Comparison of ENCODE assay signal across 10 cellular contexts in the genomic region with DNA sequence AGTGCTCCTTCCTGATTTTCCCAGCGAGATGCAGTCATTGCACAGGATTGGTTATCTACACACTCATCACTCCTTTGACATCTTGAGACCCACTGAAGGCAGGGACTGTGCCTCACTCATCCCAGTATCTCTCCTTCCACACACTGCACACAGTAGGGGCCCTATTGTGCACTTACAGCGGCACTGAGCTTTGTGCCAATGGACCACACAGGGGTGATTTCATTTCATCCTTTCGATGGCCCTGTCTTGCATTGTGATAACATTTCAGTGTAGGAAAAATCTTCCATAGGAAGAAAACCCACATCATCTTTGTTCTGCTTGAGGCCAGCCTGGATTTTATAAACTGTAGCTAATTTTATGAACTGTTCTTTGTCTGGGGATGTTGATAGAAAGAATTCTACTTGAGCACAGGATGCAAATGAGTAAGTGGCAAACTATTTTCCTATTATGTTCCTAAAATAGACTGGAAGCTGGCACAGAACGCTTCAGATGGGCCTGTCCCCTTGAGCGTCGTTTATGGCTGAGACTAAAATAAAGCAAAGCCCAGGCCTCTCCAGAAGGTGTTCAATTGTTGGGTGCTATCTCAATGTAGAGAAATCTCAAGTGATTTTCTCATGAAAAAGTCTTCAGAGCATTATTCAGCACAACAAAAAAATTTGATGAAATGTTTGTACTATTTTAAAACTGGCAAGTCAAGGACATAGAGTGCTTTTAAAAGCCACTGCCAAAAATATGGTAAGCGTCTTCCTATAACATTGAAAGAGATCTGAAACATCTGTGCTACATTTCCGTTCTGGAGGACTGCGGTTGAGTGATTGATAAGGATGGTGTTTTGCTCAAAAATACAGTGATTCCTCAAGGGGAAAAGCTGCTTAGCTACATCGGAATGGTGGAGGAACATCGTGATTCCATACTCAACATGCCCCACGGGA. TPM values are rescaled to one million over a fixed set of nuclear protein-coding genes. Genes with fewer than 3 reads are reported as not detected.
DNase-seq lines count a peak whose midpoint lies in the region; FAIRE-seq and TF ChIP-seq lines count a peak whose summit lies in the region.
"Had no signal": no experiment of that assay in that cellular context is flagged by ENCODE, and none has a peak within 500 bp of the region (broad histone marks: within the 10 kb centered on the region; RNA-seq: fewer than 3 reads in every experiment).

No MANE protein-coding gene starts in this region.

- H2AFZ ChIP-seq in endothelial cell of umbilical vein (ENCODE audit: low read depth, low read length), result no peak overlapping the region
- H2AFZ ChIP-seq in neural cell (ENCODE audit: low read depth, low read length), result no peak overlapping the region

- H3K27ac ChIP-seq in endothelial cell of umbilical vein (ENCODE audit: insufficient read depth, low read depth, low read length) (peak overlapping the region; percentile 99), neural cell (ENCODE audit: low read length) (peak overlapping the region; percentile 38)

- H3F3A ChIP-seq in neural cell (ENCODE audit: insufficient read depth, low read length, poor library complexity, severe bottlenecking), result no peaks in the 10 kb centered on the region

- no peaks in the 10 kb centered on the region for H3K9me1 ChIP-seq in endothelial cell of umbilical vein (replicated peaks; ENCODE audit: control insufficient read depth, extremely low read depth, insufficient read depth, low read length)

- H3K9me2 ChIP-seq in neural cell (ENCODE audit: insufficient read depth, low read length), result no peaks in the 10 kb centered on the region

- TSS peak; percentile 52 for BruUV-seq in endothelial cell of umbilical vein (replicated peaks; lab: Mats Ljungman, UMichigan)

- peak; percentile 13 for TF ChIP-seq POLR2A in endothelial cell of umbilical vein (IDR thresholded peaks at IDR 0.05; ENCODE audit: low read depth, low read length)

- H3K9me3 ChIP-seq in endothelial cell of umbilical vein (replicated peaks; ENCODE audit: control insufficient read depth, insufficient read depth, low read length) (no peaks in the 10 kb centered on the region), neural cell (ENCODE audit: low read length) (no peaks in the 10 kb centered on the region)

- TF ChIP-seq CTCF in BJ (IDR thresholded peaks at IDR 0.05; ENCODE audit: insufficient read depth, low read depth, low read length) (no peak), endothelial cell of umbilical vein (IDR thresholded peaks at IDR 0.05; ENCODE audit: extremely low read depth in 1 of 2, insufficient read depth in 1 of 2, low read depth in 1 of 2, low read length in 2 of 2) (no peak), neural cell (IDR thresholded peaks at IDR 0.05; ENCODE audit: poor library complexity, severe bottlenecking) (no peak)

- no peak for TF ChIP-seq EP300 in neural cell (conservative IDR thresholded peaks at IDR 0.05; ENCODE audit: poor library complexity, severe bottlenecking)

- no peak for TF ChIP-seq RAD21 in neural cell (conservative IDR thresholded peaks at IDR 0.05)

- CTCF ChIA-PET in BJ (lab: Yijun Ruan, JAX), result interaction anchor here (1.0 to 1.6 kb wide), 3 partner anchors 10 to 129 kb away, joined by 3 to 5 read pairs (median 5); no protein-coding TSS in a partner anchor
- CTCF ChIA-PET in endothelial cell of umbilical vein (lab: Charles Lee), result interaction anchor here (0.7 to 3.2 kb wide), 15 partner anchors 9 to 129 kb away, joined by 3 to 17 read pairs (median 4); partner anchors contain the start of gene LRRFIP1

- H4K20me1 ChIP-seq in endothelial cell of umbilical vein (replicated peaks; ENCODE audit: control insufficient read depth, extremely low read depth, insufficient read depth, low read length) (no peaks in the 10 kb centered on the region), neural cell (ENCODE audit: insufficient read depth) (no peaks in the 10 kb centered on the region)

- H3K4me3 ChIP-seq in BJ (ENCODE audit: low read depth, low read length) (no peak overlapping the region), endothelial cell of umbilical vein (replicated peaks in 1 of 3; ENCODE audit: insufficient read depth in 1 of 3, low read depth in 1 of 3, low read length in 3 of 3) (no peak overlapping the region), neural cell (ENCODE audit: low read length) (peak overlapping the region; percentile 31)

- POLR2A ChIA-PET in BJ (lab: Charles Lee), result no interaction called here
- POLR2A ChIA-PET in endothelial cell of umbilical vein (lab: Charles Lee), result interaction anchor here (1.0 to 1.1 kb wide), 2 partner anchors 10 to 13 kb away, joined by 4 read pairs; partner anchors contain the start of gene LRRFIP1

- H3K79me2 ChIP-seq in endothelial cell of umbilical vein (ENCODE audit: control insufficient read depth, insufficient read depth, low read length) (no peaks in the 10 kb centered on the region), neural cell (replicated peaks; ENCODE audit: insufficient read depth, low read length) (no peaks in the 10 kb centered on the region)

- peak; percentile 95 for FAIRE-seq in endothelial cell of umbilical vein (lab: Jason Lieb, UNC)

- no peaks in the 10 kb centered on the region for H3K27me3 ChIP-seq in BJ (ENCODE audit: control insufficient read depth, insufficient read depth, low read length)
- H3K27me3 ChIP-seq in endothelial cell of umbilical vein (ENCODE audit: control insufficient read depth in 2 of 2, insufficient read depth in 2 of 2, low read length in 2 of 2), result no peaks in the 10 kb centered on the region
- no peaks in the 10 kb centered on the region for H3K27me3 ChIP-seq in neural cell (ENCODE audit: insufficient read depth, low read depth, low read length)

- peak; percentile 66 for DNase-seq in BJ (ENCODE audit: low read depth)
- DNase-seq in NOMO-1 treated with dmso at 0.1 percent for 144 hours (lab: John Stamatoyannopoulos, UW; ENCODE audit: unreplicated experiment), result peak; percentile 26
- peak; percentile 91 for DNase-seq in endothelial cell of umbilical vein (ENCODE audit: low read depth, low spot score)
- no peak for DNase-seq in NCI-H1436 treated with DMSO at 0.1 percent for 48 hours (lab: John Stamatoyannopoulos, UW)
- no peak for DNase-seq in NCI-H2029 (lab: John Stamatoyannopoulos, UW)
- DNase-seq in NCI-H2196 treated with DMSO at 0.1 percent for 48 hours (lab: John Stamatoyannopoulos, UW; ENCODE audit: unreplicated experiment), result no peak
- DNase-seq in hypothalamus (lab: John Stamatoyannopoulos, UW), result no peak
- DNase-seq: occipital lobe had no signal

- intact Hi-C loops in endothelial cell of umbilical vein (cut with micrococcal nuclease), result loop anchor here (1.0 kb wide), 4 partner anchors 11 to 79 kb away; partner anchors contain the start of gene LRRFIP1

- H3K9ac ChIP-seq in endothelial cell of umbilical vein (replicated peaks; ENCODE audit: extremely low read depth, insufficient read depth, low read length), result peak overlapping the region; percentile 92
- no peak overlapping the region for H3K9ac ChIP-seq in neural cell (ENCODE audit: low read length)

- H3K4me2 ChIP-seq in endothelial cell of umbilical vein (ENCODE audit: insufficient read depth, low read length) (peak overlapping the region; percentile 67), neural cell (ENCODE audit: low read length) (no peak overlapping the region)

- H3K36me3 ChIP-seq in BJ (ENCODE audit: control insufficient read depth, insufficient read depth, low read length) (no peaks in the 10 kb centered on the region), endothelial cell of umbilical vein (ENCODE audit: control insufficient read depth in 2 of 2, extremely low read depth in 1 of 2, insufficient read depth in 2 of 2, low read length in 2 of 2) (no peaks in the 10 kb centered on the region), neural cell (ENCODE audit: insufficient read depth, low read length) (no peaks in the 10 kb centered on the region)

- dilution Hi-C loops in endothelial cell of umbilical vein (cut with MboI; ENCODE audit: extremely low pct_ligation_motif_present, low sequenced_read_pairs), result no loop called here

- H3K4me1 ChIP-seq in endothelial cell of umbilical vein (ENCODE audit: control insufficient read depth, extremely low read depth, insufficient read depth, low read length), result peaks cover 54% of the 10 kb centered on the region

RNA-seq across cellular contexts. Expression of gene LRRFIP1, which starts 10.7 kb away (rescaled TPM):
- polyA plus RNA-seq in BJ (2011; rRNA removed) (50.4 and 58.5 TPM in 2 replicates), endothelial cell of umbilical vein (29.4 and 39.2 TPM in 2 replicates), neural cell (88.2 and 96.3 TPM in 2 replicates)
- 31.3 and 33.0 TPM in 2 replicates for polyA minus RNA-seq in BJ (2011; rRNA and poly(A)+ RNA removed)
- total RNA-seq in endothelial cell of umbilical vein, result 162 and 179 TPM in 2 replicates
- polyA plus RNA-seq in endothelial cell of umbilical vein (2011; cell fraction: cytosol; rRNA removed), result 58.3 and 61.7 TPM in 2 replicates
- polyA plus RNA-seq in endothelial cell of umbilical vein (2011; cell fraction: nucleus; rRNA removed), result 115 and 146 TPM in 2 replicates
- polyA plus RNA-seq in endothelial cell of umbilical vein (2012), result 111 and 127 TPM in 2 replicates
- polyA minus RNA-seq in endothelial cell of umbilical vein (59.4 and 60.0 TPM in 2 replicates), neural cell (69.4 and 93.9 TPM in 2 replicates)
- 19.9 TPM for polyA minus RNA-seq in endothelial cell of umbilical vein (2011; cell fraction: cytosol; rRNA and poly(A)+ RNA removed)
- 105 and 131 TPM in 2 replicates for polyA minus RNA-seq in endothelial cell of umbilical vein (2011; cell fraction: nucleus; rRNA and poly(A)+ RNA removed)

RNA-seq across cellular contexts. Expression of gene RAB17, which starts 26.1 kb away (rescaled TPM):
- polyA plus RNA-seq in BJ (2011; rRNA removed) (0.25 and 0.51 TPM in 2 replicates), endothelial cell of umbilical vein (0.37 and 0.41 TPM in 2 replicates), neural cell (1.1 TPM in 1 of 2 replicates, not detected in the other)
- polyA minus RNA-seq in BJ (2011; rRNA and poly(A)+ RNA removed), result not detected in 2 replicates
- 0.55 and 0.77 TPM in 2 replicates for total RNA-seq in endothelial cell of umbilical vein
- polyA plus RNA-seq in endothelial cell of umbilical vein (2011; cell fraction: cytosol; rRNA removed), result 0.19 and 0.56 TPM in 2 replicates
- 1.3 and 1.8 TPM in 2 replicates for polyA plus RNA-seq in endothelial cell of umbilical vein (2011; cell fraction: nucleus; rRNA removed)
- 0.16 TPM in 1 of 2 replicates, not detected in the other for polyA plus RNA-seq in endothelial cell of umbilical vein (2012)
- polyA minus RNA-seq in endothelial cell of umbilical vein (0.51 and 0.63 TPM in 2 replicates), neural cell (not detected in 2 replicates)
- 2.3 TPM for polyA minus RNA-seq in endothelial cell of umbilical vein (2011; cell fraction: cytosol; rRNA and poly(A)+ RNA removed)
- polyA minus RNA-seq in endothelial cell of umbilical vein (2011; cell fraction: nucleus; rRNA and poly(A)+ RNA removed), result 1.0 and 1.3 TPM in 2 replicates
- polyA plus RNA-seq: IgD-negative memory B cell had no signal

RNA-seq across cellular contexts. Expression of gene PRLH, which starts 50.3 kb away (rescaled TPM):
- not detected in 2 replicates for polyA plus RNA-seq in BJ (2011; rRNA removed)
- polyA minus RNA-seq in BJ (2011; rRNA and poly(A)+ RNA removed), result not detected in 2 replicates
- total RNA-seq in endothelial cell of umbilical vein, result not detected in 2 replicates
- polyA plus RNA-seq in endothelial cell of umbilical vein, result not detected in 2 replicates
- polyA plus RNA-seq in endothelial cell of umbilical vein (2011; cell fraction: cytosol; rRNA removed), result not detected in 2 replicates
- polyA plus RNA-seq in endothelial cell of umbilical vein (2011; cell fraction: nucleus; rRNA removed), result not detected in 2 replicates
- not detected in 2 replicates for polyA plus RNA-seq in endothelial cell of umbilical vein (2012)
- polyA minus RNA-seq in endothelial cell of umbilical vein, result not detected in 2 replicates
- polyA minus RNA-seq in endothelial cell of umbilical vein (2011; cell fraction: cytosol; rRNA and poly(A)+ RNA removed), result not detected
- not detected in 2 replicates for polyA minus RNA-seq in endothelial cell of umbilical vein (2011; cell fraction: nucleus; rRNA and poly(A)+ RNA removed)
- polyA plus RNA-seq in neural cell, result not detected in 2 replicates
- not detected in 2 replicates for polyA minus RNA-seq in neural cell
- total RNA-seq: occipital lobe had no signal
- polyA plus RNA-seq: IgD-negative memory B cell had no signal

Comparison
In these comparisons a context has a peak if more than half of its experiments do, and no peak if none do; other contexts are left out.
1. DNase-seq: peak in BJ (single experiment), NOMO-1 treated with dmso at 0.1 percent for 144 hours (single experiment) and endothelial cell of umbilical vein (single experiment); none in NCI-H1436 treated with DMSO at 0.1 percent for 48 hours (single experiment), NCI-H2029 (single experiment), NCI-H2196 treated with DMSO at 0.1 percent for 48 hours (single experiment) and hypothalamus (0 of 51).